In genomic region chr14:49980027-49980426, GRCh38 we compare ENCODE assay signal across 27 cellular contexts.
DNase-seq lines count a peak whose midpoint lies in the region; ATAC-seq lines count a peak whose summit lies in the region.
"Had no signal": no experiment of that assay in that cellular context is flagged by ENCODE, and none has a peak within 500 bp of the region (broad histone marks: within the 10 kb centered on the region; RNA-seq: fewer than 3 reads in every experiment).

No MANE protein-coding gene starts in this region.

- no peak overlapping the region for H3K9ac ChIP-seq in stomach smooth muscle (ENCODE audit: low read length in 2 of 2)
- H3K9ac ChIP-seq: parathyroid adenoma had no signal

- no peak for DNase-seq in activated T-cell treated with anti-CD3 and anti-CD28 coated beads, Interleukin-2, amount 50 U/mL, for 24 hours
- no peak for DNase-seq in activated T-cell treated with anti-CD3 and anti-CD28 coated beads, Interleukin-2, amount 50 U/mL, for 48 hours
- DNase-seq in effector memory CD4-positive, alpha-beta T cell, result no peak
- DNase-seq in medulla oblongata (ENCODE audit: extremely low spot score) (no peak), SIG-M5 (lab: John Stamatoyannopoulos, UW) (no peak)
- DNase-seq: activated CD4-positive, alpha-beta T cell treated with anti-CD3 and anti-CD28 coated beads, Interleukin-2, amount 10 ng/mL, durations not matched to agents 7 days and 5 days; AML-193; glutamatergic neuron; KG1; left colon; mammary epithelial cell; MG63; NCI-H2029; NCI-H526; PC-3; retina; stimulated activated naive CD4-positive, alpha-beta T cell treated with Interleukin-2 at 50 U/mL for 16 hours; T-helper 9 cell had no signal

- H3K4me3 Mint-ChIP-seq in activated T-cell treated with anti-CD3 and anti-CD28 coated beads, Interleukin-2, amount 50 U/mL, for 24 hours, result no peak overlapping the region
- H3K4me3 Mint-ChIP-seq in IgD-negative memory B cell, result peak overlapping the region; percentile 34 to 96 (median 83)

- no peaks in the 10 kb centered on the region for H3K36me3 Mint-ChIP-seq in activated T-cell treated with anti-CD3 and anti-CD28 coated beads, Interleukin-2, amount 50 U/mL, for 24 hours (ENCODE audit: low read depth)
- H3K36me3 Mint-ChIP-seq in IgD-negative memory B cell, result peaks cover 8% of the 10 kb centered on the region

- peaks cover 55% of the 10 kb centered on the region for H3K4me1 ChIP-seq in effector memory CD4-positive, alpha-beta T cell (ENCODE audit: control insufficient read depth, insufficient read depth, low read length, poor library complexity, severe bottlenecking)
- peaks cover 34% of the 10 kb centered on the region for H3K4me1 ChIP-seq in stomach smooth muscle (ENCODE audit: control insufficient read depth, insufficient read depth, low read length)
- H3K4me1 ChIP-seq: parathyroid adenoma had no signal

- peaks cover 92% of the 10 kb centered on the region for H3K4me1 Mint-ChIP-seq in activated T-cell treated with anti-CD3 and anti-CD28 coated beads, Interleukin-2, amount 50 U/mL, for 24 hours (ENCODE audit: low read depth)
- peaks cover 49 to 73% (median 54%) of the 10 kb centered on the region in 3 donors for H3K4me1 Mint-ChIP-seq in IgD-negative memory B cell

- H3K27ac ChIP-seq in effector memory CD4-positive, alpha-beta T cell (ENCODE audit: insufficient read depth, low read length, poor library complexity, severe bottlenecking), result peak overlapping the region; percentile 47
- peak overlapping the region; percentile 53 for H3K27ac ChIP-seq in stomach smooth muscle (ENCODE audit: low read length)
- H3K27ac ChIP-seq: cardiac muscle cell, parathyroid adenoma had no signal

- H3K27me3 Mint-ChIP-seq in activated T-cell treated with anti-CD3 and anti-CD28 coated beads, Interleukin-2, amount 50 U/mL, for 24 hours, result no peaks in the 10 kb centered on the region
- H3K27me3 Mint-ChIP-seq in IgD-negative memory B cell, result no peaks in the 10 kb centered on the region
- H3K27me3 Mint-ChIP-seq: activated CD4-positive, alpha-beta T cell treated with anti-CD3 and anti-CD28 coated beads, Interleukin-2, amount 10 ng/mL, durations not matched to agents 7 days and 5 days had no signal

- no peak overlapping the region for H3K4me3 ChIP-seq in effector memory CD4-positive, alpha-beta T cell (ENCODE audit: insufficient read depth, low read depth, low read length, poor library complexity, severe bottlenecking)
- no peak overlapping the region for H3K4me3 ChIP-seq in stomach smooth muscle (ENCODE audit: low read length in 2 of 2)
- H3K4me3 ChIP-seq: cardiac muscle cell, GM12878, MG63 had no signal

- H3K36me3 ChIP-seq in effector memory CD4-positive, alpha-beta T cell (ENCODE audit: control insufficient read depth, insufficient read depth, low read length), result no peaks in the 10 kb centered on the region
- H3K36me3 ChIP-seq in stomach smooth muscle (ENCODE audit: control insufficient read depth in 2 of 2, insufficient read depth in 2 of 2, low read length in 2 of 2), result no peaks in the 10 kb centered on the region
- H3K36me3 ChIP-seq: cardiac muscle cell, MG63 had no signal

- ATAC-seq in GM19452 (IDR thresholded peaks at IDR 0.05; ENCODE audit: unreplicated experiment), result no peak
- ATAC-seq: activated naive CD4-positive, alpha-beta T cell treated with anti-CD3 and anti-CD28 coated beads, Interleukin-2, amount 50 U/mL, for 72 hours; GM12878; left colon; PC-3; Right ventricle myocardium inferior had no signal

- H3K9me3 Mint-ChIP-seq in activated T-cell treated with anti-CD3 and anti-CD28 coated beads, Interleukin-2, amount 50 U/mL, for 24 hours, result no peaks in the 10 kb centered on the region
- H3K9me3 Mint-ChIP-seq in IgD-negative memory B cell, result no peaks in the 10 kb centered on the region
- H3K9me3 Mint-ChIP-seq: activated naive CD4-positive, alpha-beta T cell treated with anti-CD3 and anti-CD28 coated beads, Interleukin-2, amount 50 U/mL, for 72 hours; activated T-helper 2 cell treated with anti-CD3 and anti-CD28 coated beads, Interferon-gamma antibody, Interleukin-2, Interleukin-4, amounts not matched to agents 10 μg/mL and 5 μg/mL and 100 μg/mL, durations not matched to agents 14 hours and 24 hours and 36 hours had no signal

- no peaks in the 10 kb centered on the region for H3K9me3 ChIP-seq in effector memory CD4-positive, alpha-beta T cell (ENCODE audit: control insufficient read depth, low read length)
- H3K9me3 ChIP-seq in stomach smooth muscle (ENCODE audit: control insufficient read depth in 2 of 2, low read length in 2 of 2), result no peaks in the 10 kb centered on the region
- H3K9me3 ChIP-seq: MG63 had no signal

- no peaks in the 10 kb centered on the region for H3K27me3 ChIP-seq in effector memory CD4-positive, alpha-beta T cell (replicated peaks; ENCODE audit: control insufficient read depth, insufficient read depth, low read length, poor library complexity, severe bottlenecking)
- H3K27me3 ChIP-seq in stomach smooth muscle (ENCODE audit: control insufficient read depth in 1 of 2, insufficient read depth in 2 of 2, low read length in 2 of 2), result no peaks in the 10 kb centered on the region
- H3K27me3 ChIP-seq: cardiac muscle cell, MG63 had no signal

- peak overlapping the region; percentile 88 for H3K27ac Mint-ChIP-seq in activated T-cell treated with anti-CD3 and anti-CD28 coated beads, Interleukin-2, amount 50 U/mL, for 24 hours
- peak overlapping the region; percentile 74 to 98 (median 93) for H3K27ac Mint-ChIP-seq in IgD-negative memory B cell
- H3K27ac Mint-ChIP-seq: activated CD4-positive, alpha-beta T cell treated with anti-CD3 and anti-CD28 coated beads, Interleukin-2, amount 10 ng/mL, durations not matched to agents 7 days and 5 days; activated T-helper 2 cell treated with anti-CD3 and anti-CD28 coated beads, Interferon-gamma antibody, Interleukin-2, Interleukin-4, amounts not matched to agents 10 μg/mL and 5 μg/mL and 100 μg/mL, durations not matched to agents 14 hours and 24 hours and 36 hours had no signal
